2 cellular contexts compared by ENCODE assay signal in genomic region chr2:44139741-44140140, GRCh38.
TF ChIP-seq lines count a peak whose summit lies in the region.

No MANE protein-coding gene starts in this region.

TF ChIP-seq in GM23338, 12 proteins besides CTCF, POLR2A, EP300 and RAD21:
- TF ChIP-seq JUNB (IDR thresholded peaks at IDR 0.05; ENCODE audit: unreplicated experiment), result no peak
- no peak for TF ChIP-seq ZNF331 (CRISPR knock-in tag; IDR thresholded peaks at IDR 0.05; ENCODE audit: low read depth)
- TF ChIP-seq ZNF114 (CRISPR knock-in tag; IDR thresholded peaks at IDR 0.05), result no peak
- TF ChIP-seq POLR2AphosphoS5 (IDR thresholded peaks at IDR 0.05; ENCODE audit: low read depth), result no peak

TF ChIP-seq in H1, 55 proteins besides CTCF, POLR2A, EP300 and RAD21:
- no peak for TF ChIP-seq SUZ12 (IDR thresholded peaks at IDR 0.05; ENCODE audit: low read length)
- TF ChIP-seq CHD2 (IDR thresholded peaks at IDR 0.05; ENCODE audit: low read length), result no peak
- no peak for TF ChIP-seq SP2 (IDR thresholded peaks at IDR 0.05; ENCODE audit: low read length)
- no peak for TF ChIP-seq ASH2L (IDR thresholded peaks at IDR 0.05; ENCODE audit: low read length)
- TF ChIP-seq BCL11A (IDR thresholded peaks at IDR 0.05; ENCODE audit: low read depth in 2 of 2, low read length in 2 of 2), result no peak
- no peak for TF ChIP-seq RFX5 (IDR thresholded peaks at IDR 0.05; ENCODE audit: borderline replicate concordance, low read depth, low read length)
- no peak for TF ChIP-seq NRF1 (IDR thresholded peaks at IDR 0.05; ENCODE audit: low read depth, low read length)
- TF ChIP-seq ATF2 (IDR thresholded peaks at IDR 0.05; ENCODE audit: low read length), result no peak
- TF ChIP-seq TCF12 (IDR thresholded peaks at IDR 0.05; ENCODE audit: low read depth, low read length), result no peak
- no peak for TF ChIP-seq KDM1A (IDR thresholded peaks at IDR 0.05; ENCODE audit: borderline replicate concordance, low read length)
- no peak for TF ChIP-seq KDM5A (IDR thresholded peaks at IDR 0.05; ENCODE audit: low read length)
- no peak for TF ChIP-seq SIRT6 (IDR thresholded peaks at IDR 0.05; ENCODE audit: low read length)
